In genomic region chr12:78096909-78097597, GRCh38 we compare ENCODE assay signal across 10 cellular contexts.
DNase-seq lines count a peak whose midpoint lies in the region; ATAC-seq and TF ChIP-seq lines count a peak whose summit lies in the region.
"Had no signal": no experiment of that assay in that cellular context is flagged by ENCODE, and none has a peak within 500 bp of the region (broad histone marks: within the 10 kb centered on the region; RNA-seq: fewer than 3 reads in every experiment).

No MANE protein-coding gene starts in this region.

- ATAC-seq in HCT116: no peak
- no peak for ATAC-seq in HG03460 (IDR thresholded peaks at IDR 0.05; ENCODE audit: unreplicated experiment)
- no peak for ATAC-seq in GM19397 (IDR thresholded peaks at IDR 0.05; ENCODE audit: unreplicated experiment)
- no peak for ATAC-seq in left cardiac atrium

- no peaks in the 10 kb centered on the region for H3K9me3 ChIP-seq in HCT116 (ENCODE audit: control insufficient read depth in 1 of 2, insufficient read depth in 1 of 2, low read depth in 1 of 2, low read length in 2 of 2)
- no peaks in the 10 kb centered on the region for H3K9me3 ChIP-seq in adipocyte (ENCODE audit: control insufficient read depth, low read length)
- no peaks in the 10 kb centered on the region for H3K9me3 ChIP-seq in hepatocyte (ENCODE audit: low read depth)
- no peaks in the 10 kb centered on the region for H3K9me3 ChIP-seq in effector memory CD4-positive, alpha-beta T cell (ENCODE audit: control insufficient read depth, low read length)

- RAD21 ChIA-PET in HCT116 (lab: Charles Lee; ENCODE audit: low non-redundant PET in 1 of 2, low total read pairs in 2 of 2, uncharacterized antibody in 2 of 2, unreplicated experiment in 2 of 2): no interaction called here

- H2AFZ ChIP-seq in HCT116 (ENCODE audit: low read depth, low read length, poor library complexity, severe bottlenecking) (no peak overlapping the region), hepatocyte (no peak overlapping the region)

- intact Hi-C loops in HCT116 (cut with micrococcal nuclease): no loop called here
- intact Hi-C loops in left cardiac atrium (cut with DNase I): no loop called here

- TF ChIP-seq CTCF in AG04449 (IDR thresholded peaks at IDR 0.05; ENCODE audit: insufficient read depth, low read length, missing control alignments): peak; percentile 1
- no peak for TF ChIP-seq CTCF in HCT116 (IDR thresholded peaks at IDR 0.05 in 2 of 3, conservative IDR thresholded peaks at IDR 0.05 in 1 of 3; ENCODE audit: borderline replicate concordance in 1 of 3, insufficient read depth in 1 of 3, low read depth in 2 of 3, low read length in 2 of 3)
- TF ChIP-seq CTCF in hepatocyte (IDR thresholded peaks at IDR 0.05; ENCODE audit: poor library complexity): peak; percentile 32

- CTCF ChIA-PET in AG04449 (lab: Yijun Ruan, JAX): interaction anchor here (1.0 to 1.5 kb wide), 2 partner anchors 10 to 24 kb away, joined by 3 to 4 read pairs; no protein-coding TSS in a partner anchor
- CTCF ChIA-PET in HCT116 (lab: Charles Lee): interaction anchor here (1.2 kb wide), 1 partner anchor 10 kb away, joined by 3 read pairs; no protein-coding TSS in a partner anchor

- H3K36me3 ChIP-seq in HCT116 (ENCODE audit: control insufficient read depth in 1 of 2, insufficient read depth in 2 of 2, low read length in 2 of 2) (no peaks in the 10 kb centered on the region), adipocyte (ENCODE audit: control insufficient read depth, insufficient read depth, low read length, severe bottlenecking) (peaks cover 13% of the 10 kb centered on the region), hepatocyte (replicated peaks; ENCODE audit: insufficient read depth, low read depth) (no peaks in the 10 kb centered on the region)
- H3K36me3 ChIP-seq in effector memory CD4-positive, alpha-beta T cell (ENCODE audit: control insufficient read depth, insufficient read depth, low read length): no peaks in the 10 kb centered on the region

- DNase-seq in AG04449 (ENCODE audit: low read depth, low spot score) (peak; percentile 26), HCT116 (ENCODE audit: low read depth, low spot score) (no peak), adipocyte (ENCODE audit: low read depth) (peak; percentile 74), hepatocyte (ENCODE audit: low spot score) (peak; percentile 42), left cardiac atrium (no peak)
- DNase-seq in effector memory CD4-positive, alpha-beta T cell: no peak
- DNase-seq: activated CD4-positive, alpha-beta T cell treated with anti-CD3 and anti-CD28 coated beads for 1 hour; CD4-positive, CD25-positive, alpha-beta regulatory T cell had no signal

- H3K27ac ChIP-seq in HCT116 (ENCODE audit: low read depth, low read length) (no peak overlapping the region), hepatocyte (peak overlapping the region; percentile 25)
- H3K27ac ChIP-seq in effector memory CD4-positive, alpha-beta T cell (ENCODE audit: insufficient read depth, low read length, poor library complexity, severe bottlenecking): no peak overlapping the region

- no peaks in the 10 kb centered on the region for H3K79me2 ChIP-seq in HCT116 (ENCODE audit: insufficient read depth, low read length)
- H3K79me2 ChIP-seq in hepatocyte: no peaks in the 10 kb centered on the region

- 49% methylated on average over 2 of the region's 2 CpGs for WGBS in hepatocyte (ENCODE audit: low lambda C conversion rate, missing lambda C conversion rate)

- H3K4me3 ChIP-seq in AG04449 (ENCODE audit: low read depth, low read length): no peak overlapping the region
- H3K4me3 ChIP-seq in HCT116 (replicated peaks in 1 of 2; ENCODE audit: low read depth in 1 of 2, low read length in 2 of 2): no peak overlapping the region
- H3K4me3 ChIP-seq in adipocyte (ENCODE audit: low read length): no peak overlapping the region
- no peak overlapping the region for H3K4me3 ChIP-seq in hepatocyte
- no peak overlapping the region for H3K4me3 ChIP-seq in effector memory CD4-positive, alpha-beta T cell (ENCODE audit: insufficient read depth, low read depth, low read length, poor library complexity, severe bottlenecking)

- no peak for TF ChIP-seq POLR2A in HCT116 (IDR thresholded peaks at IDR 0.05; ENCODE audit: borderline replicate concordance, extremely low read depth, insufficient read depth, insufficient read length)

- H3K9me2 ChIP-seq in HCT116 (ENCODE audit: insufficient read depth) (no peaks in the 10 kb centered on the region), hepatocyte (replicated peaks; ENCODE audit: insufficient read depth) (no peaks in the 10 kb centered on the region)

- H3K9ac ChIP-seq in HCT116 (ENCODE audit: low read length): no peak overlapping the region
- peak overlapping the region; percentile 50 for H3K9ac ChIP-seq in adipocyte (ENCODE audit: low read length)

- H3K4me2 ChIP-seq in HCT116 (ENCODE audit: low read length) (no peak overlapping the region), hepatocyte (no peak overlapping the region)

- H3K4me1 ChIP-seq in HCT116 (ENCODE audit: control insufficient read depth in 1 of 2, insufficient read depth in 2 of 2, low read length in 2 of 2) (peaks cover 0 to 3% of the 10 kb centered on the region in 2 experiments; a peak in 1 of 4 replicates), adipocyte (ENCODE audit: control insufficient read depth, insufficient read depth, low read length) (peaks cover 31% of the 10 kb centered on the region), hepatocyte (ENCODE audit: insufficient read depth) (peaks cover 13% of the 10 kb centered on the region)
- no peaks in the 10 kb centered on the region for H3K4me1 ChIP-seq in effector memory CD4-positive, alpha-beta T cell (ENCODE audit: control insufficient read depth, insufficient read depth, low read length, poor library complexity, severe bottlenecking)

- H4K20me1 ChIP-seq in HCT116 (ENCODE audit: insufficient read depth) (no peaks in the 10 kb centered on the region), hepatocyte (ENCODE audit: insufficient read depth, poor library complexity, severe bottlenecking) (no peaks in the 10 kb centered on the region)

- H3K27me3 ChIP-seq in HCT116 (ENCODE audit: insufficient read depth, low read length) (no peaks in the 10 kb centered on the region), adipocyte (replicated peaks; ENCODE audit: control insufficient read depth, insufficient read depth, low read length) (no peaks in the 10 kb centered on the region), hepatocyte (no peaks in the 10 kb centered on the region)
- no peaks in the 10 kb centered on the region for H3K27me3 ChIP-seq in effector memory CD4-positive, alpha-beta T cell (replicated peaks; ENCODE audit: control insufficient read depth, insufficient read depth, low read length, poor library complexity, severe bottlenecking)

- BruUV-seq in HCT116 (replicated peaks; lab: Mats Ljungman, UMichigan): no TSS peak

- TF ChIP-seq RAD21 in HCT116 (IDR thresholded peaks at IDR 0.05; ENCODE audit: low read depth): 0 out of 2 replicates have a peak, but pooled peaks have one; percentile 12

- POLR2A ChIA-PET in AG04449 (lab: Yijun Ruan, JAX): no interaction called here
- POLR2A ChIA-PET in HCT116 (lab: Charles Lee): no interaction called here

TF ChIP-seq in HCT116, 20 proteins besides CTCF, POLR2A, EP300 and RAD21 (continues in another document):
- TF ChIP-seq CEBPB (IDR thresholded peaks at IDR 0.05; ENCODE audit: low read depth) (no peak), JUND (IDR thresholded peaks at IDR 0.05) (no peak), ZBTB33 (IDR thresholded peaks at IDR 0.05; ENCODE audit: extremely low read depth, insufficient replicate concordance, low read length) (no peak), ELF1 (IDR thresholded peaks at IDR 0.05; ENCODE audit: borderline replicate concordance, low read depth) (no peak), SP1 (IDR thresholded peaks at IDR 0.05; ENCODE audit: low read depth) (no peak), SIN3A (IDR thresholded peaks at IDR 0.05; ENCODE audit: low read depth) (no peak), CBX3 (IDR thresholded peaks at IDR 0.05; ENCODE audit: low read depth) (no peak), SRF (IDR thresholded peaks at IDR 0.05; ENCODE audit: low read depth) (no peak), ATF3 (IDR thresholded peaks at IDR 0.05) (no peak), YY1 (IDR thresholded peaks at IDR 0.05; ENCODE audit: extremely low read depth, insufficient replicate concordance, low read depth, low read length) (no peak)

Comparison
In these comparisons a context has a peak if more than half of its experiments do, and no peak if none do; other contexts are left out.
1. DNase-seq: peak in AG04449 (single experiment), adipocyte (single experiment) and hepatocyte (single experiment); none in HCT116 (single experiment), effector memory CD4-positive, alpha-beta T cell (0 of 3) and left cardiac atrium (single experiment).
2. CTCF ChIP-seq: peak in AG04449 (single experiment) and hepatocyte (single experiment); none in HCT116 (0 of 3).